16 cellular contexts compared by ENCODE assay signal in genomic region chr10:33229252-33229943, GRCh38.
DNase-seq lines count a peak whose midpoint lies in the region; TF ChIP-seq lines count a peak whose summit lies in the region.
"Had no signal": no experiment of that assay in that cellular context is flagged by ENCODE, and none has a peak within 500 bp of the region (broad histone marks: within the 10 kb centered on the region; RNA-seq: fewer than 3 reads in every experiment).

No MANE protein-coding gene starts in this region.

- no peaks in the 10 kb centered on the region for H3K36me3 ChIP-seq in A673 (ENCODE audit: insufficient read depth, low read length, poor library complexity, severe bottlenecking)
- peaks cover 46% of the 10 kb centered on the region for H3K36me3 ChIP-seq in endodermal cell (ENCODE audit: control insufficient read depth, insufficient read depth, low read length)

- peaks cover 27% of the 10 kb centered on the region for H3K36me3 Mint-ChIP-seq in endodermal cell (ENCODE audit: low read depth)
- H3K36me3 Mint-ChIP-seq: natural killer cell, WTC11 had no signal

- DNase-seq in A673 (ENCODE audit: low spot score) (peak; percentile 81), GM03348 (ENCODE audit: low spot score) (peak; percentile 26), amniotic epithelial cell (ENCODE audit: low read depth) (peak; percentile 29), kidney glomerular epithelial cell (lab: John Stamatoyannopoulos, UW) (peak; percentile 30), NCI-H1048 (lab: John Stamatoyannopoulos, UW) (no peak), endodermal cell (no peak), NK-92 (lab: John Stamatoyannopoulos, UW; ENCODE audit: unreplicated experiment) (no peak), NCI-H748 treated with DMSO at 0.1 percent for 48 hours (lab: John Stamatoyannopoulos, UW) (no peak)
- DNase-seq: AML-193, cortex of kidney, KG1, natural killer cell, NCI-H1105 treated with DMSO at 0.1 percent for 48 hours had no signal

- H3K9me3 ChIP-seq in A673 (ENCODE audit: low read depth, low read length, poor library complexity, severe bottlenecking) (no peaks in the 10 kb centered on the region), endodermal cell (ENCODE audit: control insufficient read depth, low read length) (no peaks in the 10 kb centered on the region)

- intact Hi-C loops in A673 (cut with micrococcal nuclease; ENCODE audit: unreplicated experiment): no loop called here

- no peak overlapping the region for H3K4me3 Mint-ChIP-seq in endodermal cell
- H3K4me3 Mint-ChIP-seq: activated T-helper 17 cell treated with anti-CD3 and anti-CD28 coated beads, Interleukin-2, amount 50 U/mL, for 72 hours; natural killer cell; WTC11 had no signal

- no peaks in the 10 kb centered on the region for H3K27me3 ChIP-seq in A673 (replicated peaks; ENCODE audit: insufficient read depth, low read depth, low read length, poor library complexity)
- no peaks in the 10 kb centered on the region for H3K27me3 ChIP-seq in endodermal cell (ENCODE audit: control insufficient read depth, insufficient read depth, low read length, poor library complexity, severe bottlenecking)

- peak overlapping the region; percentile 52 for H3K27ac ChIP-seq in A673 (ENCODE audit: low read depth, low read length, poor library complexity, severe bottlenecking)
- no peak overlapping the region for H3K27ac ChIP-seq in endodermal cell (ENCODE audit: low read depth, low read length)
- H3K27ac ChIP-seq: HL-60 had no signal

- 91 to 95% methylated on average over 3 of the region's 3 CpGs for WGBS in endodermal cell (ENCODE audit: insufficient coverage in 1 of 2, insufficient read length in 1 of 2), 2 experiments

- H3K4me1 ChIP-seq in A673 (ENCODE audit: insufficient read depth, low read length, poor library complexity, severe bottlenecking): peaks cover 54% of the 10 kb centered on the region
- H3K4me1 ChIP-seq in endodermal cell (ENCODE audit: control insufficient read depth, insufficient read depth, low read length): peaks cover 17% of the 10 kb centered on the region

- H3K4me3 ChIP-seq in A673 (ENCODE audit: low read depth, low read length, poor library complexity, severe bottlenecking) (no peak overlapping the region), endodermal cell (ENCODE audit: low read length) (no peak overlapping the region)

- CTCF ChIA-PET in A673 (lab: Charles Lee): no interaction called here

- no peak overlapping the region for H3K9ac ChIP-seq in endodermal cell (ENCODE audit: extremely low read depth, low read length, poor library complexity, severe bottlenecking)

- POLR2A ChIA-PET in A673 (lab: Charles Lee; ENCODE audit: low non-redundant PET): no interaction called here

- H3K4me1 Mint-ChIP-seq in endodermal cell: peaks cover 36% of the 10 kb centered on the region
- H3K4me1 Mint-ChIP-seq: activated T-helper 17 cell treated with anti-CD3 and anti-CD28 coated beads, Interleukin-2, amount 50 U/mL, for 72 hours; natural killer cell had no signal

- H3K27me3 Mint-ChIP-seq in endodermal cell (ENCODE audit: insufficient read depth): no peaks in the 10 kb centered on the region

- H3K9me3 Mint-ChIP-seq in endodermal cell: no peaks in the 10 kb centered on the region
- H3K9me3 Mint-ChIP-seq: activated T-helper 17 cell treated with anti-CD3 and anti-CD28 coated beads, Interleukin-2, amount 50 U/mL, for 72 hours; natural killer cell; WTC11 had no signal

- BruUV-seq in A673 (replicated peaks; lab: Mats Ljungman, UMichigan): no TSS peak

- TF ChIP-seq CTCF in A673 (conservative IDR thresholded peaks at IDR 0.05; ENCODE audit: low read depth, low read length) (no peak), endodermal cell (conservative IDR thresholded peaks at IDR 0.05) (no peak)

- H3K27ac Mint-ChIP-seq in endodermal cell: no peak overlapping the region
- H3K27ac Mint-ChIP-seq: activated T-helper 17 cell treated with anti-CD3 and anti-CD28 coated beads, Interleukin-2, amount 50 U/mL, for 72 hours; natural killer cell; WTC11 had no signal

Comparison
In these comparisons a context has a peak if more than half of its experiments do, and no peak if none do; other contexts are left out.
1. DNase-seq: peak in A673 (single experiment), GM03348 (single experiment), amniotic epithelial cell (single experiment) and kidney glomerular epithelial cell (single experiment); none in NCI-H1048 (single experiment), endodermal cell (single experiment), NK-92 (single experiment) and NCI-H748 treated with DMSO at 0.1 percent for 48 hours (single experiment).